26 cellular contexts compared by ENCODE assay signal in the genomic region with DNA sequence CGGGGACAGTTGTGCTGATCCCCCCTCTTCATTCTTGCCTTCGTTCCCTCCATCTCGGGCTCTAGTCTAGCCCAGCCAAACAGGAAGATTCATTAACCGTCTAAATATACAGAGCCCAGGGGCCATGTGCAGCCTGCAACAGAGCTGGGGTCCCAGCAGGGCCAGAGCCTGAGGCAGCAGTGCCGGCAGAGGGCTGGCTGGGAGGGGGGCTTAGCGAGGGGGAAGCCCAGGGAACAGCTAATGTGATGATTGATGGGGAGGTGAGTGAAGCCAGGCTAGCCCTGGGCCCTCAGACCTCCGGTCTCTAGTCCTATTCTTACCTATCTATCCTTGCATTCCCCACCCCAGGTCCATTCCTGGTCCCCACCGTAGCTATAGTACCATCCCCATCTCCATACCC.
"Had no signal": no experiment of that assay in that cellular context is flagged by ENCODE, and none has a peak within 500 bp of the region (broad histone marks: within the 10 kb centered on the region; RNA-seq: fewer than 3 reads in every experiment).

No MANE protein-coding gene starts in this region.

- H3K27ac ChIP-seq: brain microvascular endothelial cell, coronary artery, dorsolateral prefrontal cortex, heart left ventricle, WERI-Rb-1 had no signal

- H3K36me3 ChIP-seq: brain microvascular endothelial cell, heart left ventricle, WERI-Rb-1 had no signal

- H3K9me3 ChIP-seq: heart left ventricle had no signal

- DNase-seq: activated B cell treated with CpG ODN at 0.5 μM for 24 hours; activated CD4-positive, alpha-beta T cell treated with anti-CD3 and anti-CD28 coated beads for 48 hours; activated CD4-positive, alpha-beta T cell treated with anti-CD3 and anti-CD28 coated beads, Interleukin-2, amount 50 U/mL, for 1 hour; activated CD4-positive, alpha-beta T cell treated with anti-CD3 and anti-CD28 coated beads, Interleukin-2, amount 50 U/mL, for 48 hours; activated CD8-positive, alpha-beta memory T cell treated with anti-CD3 and anti-CD28 coated beads for 24 hours; activated CD8-positive, alpha-beta T cell treated with anti-CD3 and anti-CD28 coated beads for 36 hours; activated effector memory CD4-positive, alpha-beta T cell treated with Interleukin-2 at 50 U/mL for 16 hours; activated gamma-delta T cell treated with Interleukin-2 at 50 U/mL for 16 hours; activated naive CD4-positive, alpha-beta T cell treated with anti-CD3 and anti-CD28 coated beads, Interleukin-2, amount 50 U/mL, for 16 hours; activated naive CD4-positive, alpha-beta T cell treated with Interleukin-2 at 50 U/mL for 16 hours; activated T-cell treated with anti-CD3 and anti-CD28 coated beads, Interleukin-2, amount 50 U/mL, for 4 hours; amniotic stem cell; anterior cingulate cortex; brain microvascular endothelial cell; dorsolateral prefrontal cortex; effector memory CD4-positive, alpha-beta T cell; endodermal cell; foreskin fibroblast; glutamatergic neuron; heart left ventricle; T1000; WERI-Rb-1 had no signal

- H3K27me3 ChIP-seq: brain microvascular endothelial cell had no signal

- H3K4me3 ChIP-seq: coronary artery, dorsolateral prefrontal cortex, heart left ventricle had no signal

- ATAC-seq: activated CD4-positive, CD25-positive, alpha-beta regulatory T cell treated with anti-CD3 and anti-CD28 coated beads, Interleukin-2, amount 50 U/mL, for 24 hours; activated CD8-positive, alpha-beta T cell treated with anti-CD3 and anti-CD28 coated beads for 36 hours; activated T-cell treated with anti-CD3 and anti-CD28 coated beads, Interleukin-2, amount 50 U/mL, for 4 hours; activated T-helper 17 cell treated with anti-CD3 and anti-CD28 coated beads, Interleukin-2, amount 50 U/mL, for 72 hours; esophagus mucosa; heart left ventricle had no signal
